26 cellular contexts compared by ENCODE assay signal in genomic region chr2:64080179-64080578, GRCh38.
"Had no signal": no experiment of that assay in that cellular context is flagged by ENCODE, and none has a peak within 500 bp of the region (broad histone marks: within the 10 kb centered on the region; RNA-seq: fewer than 3 reads in every experiment).

No MANE protein-coding gene starts in this region.

- H3K9me3 ChIP-seq: left ventricle myocardium inferior, mucosa of descending colon, pancreas, prostate gland, sigmoid colon, spleen, suprapubic skin, thoracic aorta, tibial artery, uterus had no signal

- H3K4me1 Mint-ChIP-seq: stimulated activated effector memory CD8-positive, alpha-beta T cell treated with anti-CD3 and anti-CD28 coated beads, Interleukin-12 subunit alpha, Interleukin-12 subunit beta, amount 100 ng/mL, for 72 hours had no signal

- FAIRE-seq: kidney, pancreas, small intestine had no signal

- H3K4me1 ChIP-seq: left ventricle myocardium inferior, pancreas, prostate gland, sigmoid colon, spleen, suprapubic skin, tibial artery, uterus had no signal

- H3K27ac ChIP-seq: left ventricle myocardium inferior, pancreas, prostate gland, sigmoid colon, spleen, suprapubic skin, thoracic aorta, tibial artery, uterus had no signal

- DNase-seq: hippocampal formation; kidney; left colon; left ventricle myocardium inferior; midbrain; mucosa of descending colon; naive thymus-derived CD4-positive, alpha-beta T cell; nucleus accumbens; pancreas; posterior cingulate gyrus; retina; right cardiac atrium; sigmoid colon; small intestine; spleen; stimulated activated CD4-positive, alpha-beta T cell treated with anti-CD3 and anti-CD28 coated beads, Interleukin-4, amount 100 ng/mL, for 24 hours; stimulated activated naive CD4-positive, alpha-beta T cell; tibial artery; uterus had no signal

- H3K4me3 Mint-ChIP-seq: naive thymus-derived CD4-positive, alpha-beta T cell; natural killer cell treated with Interleukin-12 subunit alpha and Interleukin-12 subunit beta and Interleukin-15 and Interleukin-18, amount 100 ng/mL, for 72 hours; stimulated activated effector memory CD8-positive, alpha-beta T cell treated with anti-CD3 and anti-CD28 coated beads, Interleukin-12 subunit alpha, Interleukin-12 subunit beta, amount 100 ng/mL, for 72 hours; stimulated activated naive CD8-positive, alpha-beta T cell treated with anti-CD3 and anti-CD28 coated beads, Interleukin-15, Interleukin-2, amounts not matched to agents 100 ng/mL and 50 ng/mL, for 24 hours had no signal

- H3K27me3 ChIP-seq: pancreas, sigmoid colon, spleen, suprapubic skin, tibial artery, uterus had no signal

- ATAC-seq: left colon; mucosa of descending colon; naive thymus-derived CD4-positive, alpha-beta T cell; natural killer cell treated with Interleukin-12 subunit alpha and Interleukin-12 subunit beta and Interleukin-15 and Interleukin-18, amount 100 ng/mL, for 72 hours; pancreas; right cardiac atrium; stimulated activated effector memory CD8-positive, alpha-beta T cell treated with anti-CD3 and anti-CD28 coated beads, Interleukin-12 subunit alpha, Interleukin-12 subunit beta, amount 100 ng/mL, for 72 hours had no signal

- H3K9me3 Mint-ChIP-seq: natural killer cell treated with Interleukin-12 subunit alpha and Interleukin-12 subunit beta and Interleukin-15 and Interleukin-18, amount 100 ng/mL, for 72 hours; stimulated activated effector memory CD8-positive, alpha-beta T cell treated with anti-CD3 and anti-CD28 coated beads, Interleukin-12 subunit alpha, Interleukin-12 subunit beta, amount 100 ng/mL, for 72 hours; stimulated activated naive CD8-positive, alpha-beta T cell treated with anti-CD3 and anti-CD28 coated beads, Interleukin-15, Interleukin-2, amounts not matched to agents 100 ng/mL and 50 ng/mL, for 24 hours had no signal

- H3K36me3 Mint-ChIP-seq: natural killer cell treated with Interleukin-12 subunit alpha and Interleukin-12 subunit beta and Interleukin-15 and Interleukin-18, amount 100 ng/mL, for 72 hours; stimulated activated effector memory CD8-positive, alpha-beta T cell treated with anti-CD3 and anti-CD28 coated beads, Interleukin-12 subunit alpha, Interleukin-12 subunit beta, amount 100 ng/mL, for 72 hours had no signal

- H3K36me3 ChIP-seq: left ventricle myocardium inferior, pancreas, prostate gland, sigmoid colon, spleen, suprapubic skin, thoracic aorta, tibial artery, uterus had no signal

- H3K27ac Mint-ChIP-seq: natural killer cell treated with Interleukin-12 subunit alpha and Interleukin-12 subunit beta and Interleukin-15 and Interleukin-18, amount 100 ng/mL, for 72 hours; stimulated activated effector memory CD8-positive, alpha-beta T cell treated with anti-CD3 and anti-CD28 coated beads, Interleukin-12 subunit alpha, Interleukin-12 subunit beta, amount 100 ng/mL, for 72 hours; stimulated activated naive CD8-positive, alpha-beta T cell treated with anti-CD3 and anti-CD28 coated beads, Interleukin-15, Interleukin-2, amounts not matched to agents 100 ng/mL and 50 ng/mL, for 24 hours had no signal

- H3K4me3 ChIP-seq: left ventricle myocardium inferior, lung, mucosa of descending colon, pancreas, prostate gland, sigmoid colon, spleen, suprapubic skin, thoracic aorta, tibial artery, uterus had no signal
